In genomic region chr18:37524139-37524538, GRCh38 we compare ENCODE assay signal across 27 cellular contexts. TPM values are rescaled to one million over a fixed set of nuclear protein-coding genes. Genes with fewer than 3 reads are reported as not detected.
A peak's percentile ranks its signal among the peaks of the same experiment; 100 is the strongest.
DNase-seq lines count a peak whose midpoint lies in the region; ATAC-seq, FAIRE-seq and TF ChIP-seq lines count a peak whose summit lies in the region.
"Had no signal": no experiment of that assay in that cellular context is flagged by ENCODE, and none has a peak within 500 bp of the region (broad histone marks: within the 10 kb centered on the region; RNA-seq: fewer than 3 reads in every experiment).

No MANE protein-coding gene starts in this region.

- no peak for DNase-seq in HepG2 (ENCODE audit: low spot score)
- no peak for DNase-seq in right lobe of liver
- no peak for DNase-seq in endodermal cell
- DNase-seq in mesothelial cell of epicardium (ENCODE audit: low spot score in 2 of 2, unreplicated experiment in 2 of 2), result no peak
- no peak for DNase-seq in NCI-H345 (lab: John Stamatoyannopoulos, UW)
- DNase-seq in esophagus muscularis mucosa (ENCODE audit: extremely low spot score), result no peak
- DNase-seq in superior temporal gyrus (ENCODE audit: extremely low spot score), result no peak
- no peak for DNase-seq in A673 (ENCODE audit: low spot score)
- DNase-seq: activated CD4-positive, alpha-beta T cell treated with anti-CD3 and anti-CD28 coated beads, Interleukin-2, amount 10 ng/mL, durations not matched to agents 7 days and 5 days; activated naive CD4-positive, alpha-beta T cell; activated T-cell treated with anti-CD3 and anti-CD28 coated beads, Interleukin-2, amount 50 U/mL, for 72 hours; cerebellar nuclear complex; DMS153; GF-D8; mammary epithelial cell; NCI-H1105; NCI-H187 treated with DMSO at 0.1 percent for 48 hours; nucleus accumbens; stimulated activated naive CD8-positive, alpha-beta T cell treated with anti-CD3 and anti-CD28 coated beads, Interleukin-15, Interleukin-2, amounts not matched to agents 100 U/mL and 50 U/mL, for 24 hours; SW 1271; T-helper 9 cell; thyroid gland had no signal

- H3K79me2 ChIP-seq in HepG2 (ENCODE audit: insufficient read depth, low read length), result no peaks in the 10 kb centered on the region

- H3K4me1 Mint-ChIP-seq in endodermal cell (peaks cover 11% of the 10 kb centered on the region), mesothelial cell of epicardium (peaks cover 35% of the 10 kb centered on the region)
- H3K4me1 Mint-ChIP-seq: activated CD4-positive, alpha-beta T cell treated with anti-CD3 and anti-CD28 coated beads, Interleukin-2, amount 10 ng/mL, durations not matched to agents 7 days and 5 days had no signal

- no peaks in the 10 kb centered on the region for H3K4me1 ChIP-seq in HepG2 (ENCODE audit: insufficient read depth, low read length)
- H3K4me1 ChIP-seq in right lobe of liver, result no peaks in the 10 kb centered on the region
- H3K4me1 ChIP-seq in endodermal cell (ENCODE audit: control insufficient read depth, insufficient read depth, low read length), result no peaks in the 10 kb centered on the region
- H3K4me1 ChIP-seq in esophagus muscularis mucosa, result peaks cover 0 to 9% (median 4%) of the 10 kb centered on the region in 4 donors
- no peaks in the 10 kb centered on the region for H3K4me1 ChIP-seq in A673 (ENCODE audit: insufficient read depth, low read length, poor library complexity, severe bottlenecking)

- H3K9me3 ChIP-seq in HepG2 (ENCODE audit: low read length), result no peaks in the 10 kb centered on the region
- H3K9me3 ChIP-seq in right lobe of liver, result no peaks in the 10 kb centered on the region
- H3K9me3 ChIP-seq in endodermal cell (ENCODE audit: control insufficient read depth, low read length), result no peaks in the 10 kb centered on the region
- H3K9me3 ChIP-seq in esophagus muscularis mucosa, result no peaks in the 10 kb centered on the region
- no peaks in the 10 kb centered on the region for H3K9me3 ChIP-seq in A673 (ENCODE audit: low read depth, low read length, poor library complexity, severe bottlenecking)
- H3K9me3 ChIP-seq: BLaER1, thyroid gland had no signal

- TF ChIP-seq POLR2A in HepG2 (IDR thresholded peaks at IDR 0.05; ENCODE audit: insufficient read depth in 1 of 2, low read depth in 2 of 2, low read length in 2 of 2) (no peak), right lobe of liver (IDR thresholded peaks at IDR 0.05) (no peak), esophagus muscularis mucosa (IDR thresholded peaks at IDR 0.05; ENCODE audit: low read depth) (no peak)

- no peak overlapping the region for H3K4me2 ChIP-seq in HepG2 (ENCODE audit: low read depth, low read length)
- H3K4me2 ChIP-seq: BLaER1 had no signal

- intact Hi-C loops in HepG2 (cut with micrococcal nuclease; ENCODE audit: unreplicated experiment), result no loop called here
- intact Hi-C loops in right lobe of liver (cut with DNase I), result no loop called here
- intact Hi-C loops in esophagus muscularis mucosa (cut with DNase I), result no loop called here
- intact Hi-C loops in A673 (cut with micrococcal nuclease; ENCODE audit: unreplicated experiment), result no loop called here

- H3K9ac ChIP-seq in HepG2 (ENCODE audit: insufficient read depth, low read depth, low read length) (no peak overlapping the region), endodermal cell (ENCODE audit: extremely low read depth, low read length, poor library complexity, severe bottlenecking) (no peak overlapping the region)
- H3K9ac ChIP-seq: BLaER1 had no signal

- no peak for TF ChIP-seq RAD21 in HepG2 (CRISPR knock-in tag; IDR thresholded peaks at IDR 0.05)

- 33% methylated on average over 12 of the region's 12 CpGs for WGBS in HepG2 (ENCODE audit: low lambda C conversion rate)
- WGBS in right lobe of liver (ENCODE audit: insufficient coverage, low coverage, low lambda C conversion rate, missing lambda C conversion rate), result 25% methylated on average over 12 of the region's 12 CpGs
- 44 to 60% methylated on average over 9 to 12 of the region's 12 CpGs for WGBS in endodermal cell (ENCODE audit: insufficient coverage in 1 of 2, insufficient read length in 1 of 2), 2 experiments
- 49% methylated on average over 12 of the region's 12 CpGs for WGBS in esophagus muscularis mucosa

- H3K27me3 ChIP-seq in HepG2 (ENCODE audit: control insufficient read depth in 1 of 2, insufficient read depth in 2 of 2, low read length in 2 of 2) (peaks cover 11 to 81% of the 10 kb centered on the region in 2 experiments), right lobe of liver (no peaks in the 10 kb centered on the region), endodermal cell (ENCODE audit: control insufficient read depth, insufficient read depth, low read length, poor library complexity, severe bottlenecking) (peaks cover 53% of the 10 kb centered on the region), esophagus muscularis mucosa (peaks cover 0 to 56% (median 14%) of the 10 kb centered on the region in 4 donors), A673 (replicated peaks; ENCODE audit: insufficient read depth, low read depth, low read length, poor library complexity) (peaks cover 92% of the 10 kb centered on the region)
- H3K27me3 ChIP-seq: BLaER1, thyroid gland had no signal

- no TSS peak for BruUV-seq in HepG2 (replicated peaks; lab: Mats Ljungman, UMichigan)
- no TSS peak for BruUV-seq in A673 (replicated peaks; lab: Mats Ljungman, UMichigan)

- CTCF ChIA-PET in HepG2 (lab: Yijun Ruan, JAX; ENCODE audit: low intra/inter-chr PET ratio, low total read pairs) (no interaction called here), A673 (lab: Charles Lee) (no interaction called here)

- H3K4me3 ChIP-seq in HepG2 (replicated peaks in 1 of 3; ENCODE audit: insufficient read depth in 1 of 3, low read depth in 2 of 3, low read length in 3 of 3), result no peak overlapping the region
- H3K4me3 ChIP-seq in right lobe of liver, result no peak overlapping the region
- peak overlapping the region; percentile 53 for H3K4me3 ChIP-seq in endodermal cell (ENCODE audit: low read length)
- H3K4me3 ChIP-seq in esophagus muscularis mucosa, result no peak overlapping the region
- H3K4me3 ChIP-seq in A673 (ENCODE audit: low read depth, low read length, poor library complexity, severe bottlenecking), result no peak overlapping the region
- H3K4me3 ChIP-seq: BLaER1, thyroid gland had no signal

- no peaks in the 10 kb centered on the region; a peak in 1 of 5 replicates for H3K36me3 ChIP-seq in HepG2 (replicated peaks in 1 of 2; ENCODE audit: control insufficient read depth in 1 of 2, insufficient read depth in 2 of 2, low read length in 2 of 2)
- no peaks in the 10 kb centered on the region for H3K36me3 ChIP-seq in right lobe of liver
- H3K36me3 ChIP-seq in endodermal cell (ENCODE audit: control insufficient read depth, insufficient read depth, low read length), result no peaks in the 10 kb centered on the region
- no peaks in the 10 kb centered on the region for H3K36me3 ChIP-seq in esophagus muscularis mucosa
- H3K36me3 ChIP-seq in A673 (ENCODE audit: insufficient read depth, low read length, poor library complexity, severe bottlenecking), result no peaks in the 10 kb centered on the region
- H3K36me3 ChIP-seq: BLaER1, thyroid gland had no signal

- H4K20me1 ChIP-seq in HepG2 (ENCODE audit: insufficient read depth, low read length), result no peaks in the 10 kb centered on the region
- H4K20me1 ChIP-seq: BLaER1 had no signal

- FAIRE-seq in HepG2 (lab: Jason Lieb, UNC), result no peak
- FAIRE-seq: endothelial cell of umbilical vein, GM19239 had no signal

- no peak overlapping the region for H2AFZ ChIP-seq in HepG2 (ENCODE audit: low read length)

- ATAC-seq in HepG2 (no peak), right lobe of liver (no peak)
- ATAC-seq: activated T-cell treated with anti-CD3 and anti-CD28 coated beads, Interleukin-2, amount 50 U/mL, for 72 hours; Panc1; stimulated activated naive CD8-positive, alpha-beta T cell treated with anti-CD3 and anti-CD28 coated beads, Interleukin-15, Interleukin-2, amounts not matched to agents 100 U/mL and 50 U/mL, for 24 hours had no signal

- TF ChIP-seq EP300 in HepG2 (IDR thresholded peaks at IDR 0.05; ENCODE audit: low read depth in 2 of 2, low read length in 2 of 2) (no peak), HepG2 (CRISPR knock-in tag; IDR thresholded peaks at IDR 0.05; ENCODE audit: borderline replicate concordance) (no peak), esophagus muscularis mucosa (IDR thresholded peaks at IDR 0.05) (no peak)

- H3K36me3 Mint-ChIP-seq in endodermal cell (ENCODE audit: low read depth) (no peaks in the 10 kb centered on the region), mesothelial cell of epicardium (no peaks in the 10 kb centered on the region)

- POLR2A ChIA-PET in HepG2 (lab: Yijun Ruan, JAX) (no interaction called here), A673 (lab: Charles Lee; ENCODE audit: low non-redundant PET) (no interaction called here)

- peaks cover 54% of the 10 kb centered on the region for H3K27me3 Mint-ChIP-seq in endodermal cell (ENCODE audit: insufficient read depth)
- peaks cover 76% of the 10 kb centered on the region for H3K27me3 Mint-ChIP-seq in mesothelial cell of epicardium (ENCODE audit: low read depth)

- H3K27ac ChIP-seq in HepG2 (ENCODE audit: extremely low read length, insufficient read depth, low read length), result no peak overlapping the region
- no peak overlapping the region for H3K27ac ChIP-seq in right lobe of liver
- no peak overlapping the region for H3K27ac ChIP-seq in endodermal cell (ENCODE audit: low read depth, low read length)
- no peak overlapping the region for H3K27ac ChIP-seq in esophagus muscularis mucosa (replicated peaks in 1 of 4)
- no peak overlapping the region for H3K27ac ChIP-seq in A673 (ENCODE audit: low read depth, low read length, poor library complexity, severe bottlenecking)
- H3K27ac ChIP-seq: BLaER1, thyroid gland, VCaP had no signal

- H3K4me3 Mint-ChIP-seq in endodermal cell (peak overlapping the region; percentile 55), mesothelial cell of epicardium (peak overlapping the region; percentile 59)
- H3K4me3 Mint-ChIP-seq: activated CD4-positive, alpha-beta T cell treated with anti-CD3 and anti-CD28 coated beads, Interleukin-2, amount 10 ng/mL, durations not matched to agents 7 days and 5 days; activated T-cell treated with anti-CD3 and anti-CD28 coated beads, Interleukin-2, amount 50 U/mL, for 72 hours had no signal

- H3K9me3 Mint-ChIP-seq in endodermal cell (no peaks in the 10 kb centered on the region), mesothelial cell of epicardium (no peaks in the 10 kb centered on the region)
- H3K9me3 Mint-ChIP-seq: activated CD4-positive, alpha-beta T cell treated with anti-CD3 and anti-CD28 coated beads, Interleukin-2, amount 10 ng/mL, durations not matched to agents 7 days and 5 days; activated T-cell treated with anti-CD3 and anti-CD28 coated beads, Interleukin-2, amount 50 U/mL, for 72 hours had no signal

- TF ChIP-seq CTCF in HepG2 (CRISPR knock-in tag; IDR thresholded peaks at IDR 0.05) (no peak), right lobe of liver (IDR thresholded peaks at IDR 0.05) (no peak), endodermal cell (conservative IDR thresholded peaks at IDR 0.05) (no peak), mesothelial cell of epicardium (IDR thresholded peaks at IDR 0.05; ENCODE audit: unreplicated experiment) (no peak), esophagus muscularis mucosa (IDR thresholded peaks at IDR 0.05) (no peak), A673 (conservative IDR thresholded peaks at IDR 0.05; ENCODE audit: low read depth, low read length) (no peak)

- in situ Hi-C loops in HepG2 (cut with HindIII; ENCODE audit: extremely low pct_ligation_motif_present, low pct_unique_long_range_greater_than_20kb), result no loop called here

- peak overlapping the region; percentile 39 for H3K27ac Mint-ChIP-seq in endodermal cell
- no peak overlapping the region for H3K27ac Mint-ChIP-seq in mesothelial cell of epicardium
- H3K27ac Mint-ChIP-seq: activated CD4-positive, alpha-beta T cell treated with anti-CD3 and anti-CD28 coated beads, Interleukin-2, amount 10 ng/mL, durations not matched to agents 7 days and 5 days; activated T-cell treated with anti-CD3 and anti-CD28 coated beads, Interleukin-2, amount 50 U/mL, for 72 hours had no signal

RNA-seq across cellular contexts. Expression of gene CELF4, which starts 41.5 kb away (rescaled TPM):
- total RNA-seq in HepG2 (2016; rRNA removed; fragmentation: Illumina TruSeq; extraction: Trizol) (not detected in 2 replicates), right lobe of liver (under 1 TPM in 1 of 6 experiments, not detected in 5; 0.06 TPM), endodermal cell (1 to 10 TPM; 5.7 to 6.7 TPM), mesothelial cell of epicardium (2.0 to 2.4 TPM (median 2.3 TPM) in 3 replicates), esophagus muscularis mucosa (1 to 10 TPM in 3 of 4 donors, under 1 TPM in 1; 0.86 to 1.8 (median 1.7) TPM), A673 (2021) (not detected in 2 replicates)
- total RNA-seq in HepG2 (2016; cell fraction: cytosol; rRNA removed; fragmentation: Illumina TruSeq; extraction: Trizol; ENCODE audit: low read depth), result not detected in 2 replicates
- total RNA-seq in HepG2 (2016; cell fraction: insoluble cytoplasmic fraction; rRNA removed; fragmentation: Illumina TruSeq; extraction: Trizol), result not detected in 2 replicates
- not detected in 2 replicates for total RNA-seq in HepG2 (2016; cell fraction: membrane; rRNA removed; fragmentation: Illumina TruSeq; extraction: Trizol)
- total RNA-seq in HepG2 (2016; cell fraction: nucleus; rRNA removed; fragmentation: Illumina TruSeq; extraction: Trizol), result not detected in 2 replicates
- polyA plus RNA-seq in HepG2 (2011; rRNA removed), result not detected in 2 replicates
- not detected in 2 replicates for polyA plus RNA-seq in HepG2 (2011; cell fraction: cytosol; rRNA removed)
- polyA plus RNA-seq in HepG2 (2011; cell fraction: nucleus; rRNA removed), result not detected in 2 replicates
- 0.05 and 0.07 TPM in 2 replicates for polyA plus RNA-seq in HepG2 (2012)
- not detected in 2 replicates for polyA plus RNA-seq in HepG2 (2016; cell fraction: cytosol; fragmentation: Illumina TruSeq; extraction: Trizol; ENCODE audit: low read depth)
- not detected in 2 replicates for polyA plus RNA-seq in HepG2 (2016; cell fraction: insoluble cytoplasmic fraction; fragmentation: Illumina TruSeq; extraction: Trizol; ENCODE audit: low read depth)
- not detected in 2 replicates for polyA plus RNA-seq in HepG2 (2016; cell fraction: membrane; fragmentation: Illumina TruSeq; extraction: Trizol; ENCODE audit: low read depth)
- not detected in 2 replicates for polyA plus RNA-seq in HepG2 (2016; cell fraction: nucleus; fragmentation: Illumina TruSeq; extraction: Trizol; ENCODE audit: insufficient read depth, low read depth)
- not detected in 2 replicates for polyA minus RNA-seq in HepG2 (2011; rRNA and poly(A)+ RNA removed; ENCODE audit: low replicate concordance)
- polyA minus RNA-seq in HepG2 (2011; cell fraction: cytosol; rRNA and poly(A)+ RNA removed), result not detected in 2 replicates
- not detected in 2 replicates for polyA minus RNA-seq in HepG2 (2011; cell fraction: nucleus; rRNA and poly(A)+ RNA removed)
- 3.2 TPM for polyA plus RNA-seq in endodermal cell (2013, experiment 1 of 2)
- polyA plus RNA-seq in endodermal cell (2013, experiment 2 of 2), result 3.6 TPM
- total RNA-seq: activated CD4-positive, alpha-beta T cell treated with anti-CD3 and anti-CD28 coated beads, Interleukin-2, amount 10 ng/mL, durations not matched to agents 7 days and 5 days; activated T-cell treated with anti-CD3 and anti-CD28 coated beads, Interleukin-2, amount 50 U/mL, for 72 hours; endothelial cell of umbilical vein had no signal
- polyA plus RNA-seq: endothelial cell of umbilical vein, mammary epithelial cell had no signal
